ENCODE assay signal across 14 cellular contexts in the genomic region with DNA sequence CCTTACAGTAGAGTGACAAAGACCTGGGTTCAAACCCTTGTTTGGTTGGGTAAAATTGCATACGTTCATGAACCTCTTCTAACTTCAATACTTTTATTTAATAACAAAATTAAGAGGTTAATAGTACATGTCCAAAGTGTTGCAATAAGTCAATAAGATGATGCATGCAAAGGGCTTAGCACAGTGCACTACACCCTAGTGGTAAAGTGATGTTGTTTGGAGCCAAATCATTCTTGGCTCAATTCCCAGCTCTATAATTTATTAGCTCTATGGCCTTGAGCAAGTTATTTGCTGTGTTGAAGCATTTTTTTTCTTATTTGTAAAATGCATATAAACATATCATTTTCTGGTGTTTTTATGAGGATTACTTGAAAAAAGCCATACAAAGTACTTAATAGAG.
DNase-seq lines count a peak whose midpoint lies in the region; ATAC-seq and TF ChIP-seq lines count a peak whose summit lies in the region.
"Had no signal": no experiment of that assay in that cellular context is flagged by ENCODE, and none has a peak within 500 bp of the region (broad histone marks: within the 10 kb centered on the region; RNA-seq: fewer than 3 reads in every experiment).

No MANE protein-coding gene starts in this region.

- no peaks in the 10 kb centered on the region for H3K36me3 Mint-ChIP-seq in CD8-positive, alpha-beta memory T cell
- H3K36me3 Mint-ChIP-seq: CD4-positive, alpha-beta memory T cell had no signal

- H3K27me3 Mint-ChIP-seq in CD8-positive, alpha-beta memory T cell, result no peaks in the 10 kb centered on the region
- H3K27me3 Mint-ChIP-seq: activated CD4-positive, alpha-beta memory T cell treated with anti-CD3 and anti-CD28 coated beads, Interleukin-2, amount 10 ng/mL, durations not matched to agents 7 days and 5 days; activated T-helper 17 cell treated with anti-CD3 and anti-CD28 coated beads, Interleukin-2, amount 50 U/mL, for 72 hours; CD4-positive, alpha-beta memory T cell had no signal

- no peak for TF ChIP-seq CTCF in foreskin fibroblast (IDR thresholded peaks at IDR 0.05; ENCODE audit: low read depth, low read length)

- peak; percentile 35 for DNase-seq in NCI-H345 (lab: John Stamatoyannopoulos, UW)
- no peak for DNase-seq in NCI-H345 treated with DMSO at 0.1 percent for 48 hours (lab: John Stamatoyannopoulos, UW; ENCODE audit: unreplicated experiment)
- peak; percentile 3 for DNase-seq in RPMI8226
- peak; percentile 0 to 18 for DNase-seq in foreskin fibroblast
- DNase-seq in sciatic nerve (ENCODE audit: low spot score), result no peak
- no peak for DNase-seq in NCI-H1436 (lab: John Stamatoyannopoulos, UW)
- DNase-seq in CD8-positive, alpha-beta memory T cell, result no peak
- DNase-seq: activated CD4-positive, alpha-beta memory T cell treated with anti-CD3 and anti-CD28 coated beads, Interleukin-2, amount 10 ng/mL, durations not matched to agents 7 days and 5 days; CD4-positive, alpha-beta memory T cell; islet precursor cell; stimulated activated naive CD4-positive, alpha-beta T cell; upper lobe of left lung had no signal

- H3K4me3 ChIP-seq in foreskin fibroblast (ENCODE audit: low read depth in 1 of 2, low read length in 2 of 2), result no peak overlapping the region
- no peak overlapping the region for H3K4me3 ChIP-seq in CD8-positive, alpha-beta memory T cell (ENCODE audit: low read length)
- H3K4me3 ChIP-seq: upper lobe of left lung had no signal

- H3K9me3 Mint-ChIP-seq in CD8-positive, alpha-beta memory T cell, result peaks cover 11 to 21% (median 11%) of the 10 kb centered on the region in 5 donors

- H3K27ac Mint-ChIP-seq in CD8-positive, alpha-beta memory T cell, result no peak overlapping the region
- H3K27ac Mint-ChIP-seq: activated CD4-positive, alpha-beta memory T cell treated with anti-CD3 and anti-CD28 coated beads, Interleukin-2, amount 10 ng/mL, durations not matched to agents 7 days and 5 days; activated T-helper 17 cell treated with anti-CD3 and anti-CD28 coated beads, Interleukin-2, amount 50 U/mL, for 72 hours; CD4-positive, alpha-beta memory T cell had no signal

- peak; percentile 45 for ATAC-seq in sciatic nerve
- no peak for ATAC-seq in HG02678 (IDR thresholded peaks at IDR 0.05; ENCODE audit: unreplicated experiment)
- ATAC-seq: activated T-helper 17 cell treated with anti-CD3 and anti-CD28 coated beads, Interleukin-2, amount 50 U/mL, for 72 hours had no signal

- H3K9me3 ChIP-seq in CD8-positive, alpha-beta memory T cell (ENCODE audit: low read length), result no peaks in the 10 kb centered on the region

- H3K27me3 ChIP-seq in CD8-positive, alpha-beta memory T cell (ENCODE audit: insufficient read depth, low read length, poor library complexity, severe bottlenecking), result no peaks in the 10 kb centered on the region
- H3K27me3 ChIP-seq: upper lobe of left lung had no signal

- H3K4me3 Mint-ChIP-seq in CD8-positive, alpha-beta memory T cell, result no peak overlapping the region
- H3K4me3 Mint-ChIP-seq: activated CD4-positive, alpha-beta memory T cell treated with anti-CD3 and anti-CD28 coated beads, Interleukin-2, amount 10 ng/mL, durations not matched to agents 7 days and 5 days; activated T-helper 17 cell treated with anti-CD3 and anti-CD28 coated beads, Interleukin-2, amount 50 U/mL, for 72 hours; CD4-positive, alpha-beta memory T cell had no signal

- intact Hi-C loops in sciatic nerve (cut with DNase I), result no loop called here

- no peaks in the 10 kb centered on the region for H3K4me1 ChIP-seq in CD8-positive, alpha-beta memory T cell (ENCODE audit: insufficient read depth, low read length)
- H3K4me1 ChIP-seq: upper lobe of left lung had no signal

- H3K27ac ChIP-seq in CD8-positive, alpha-beta memory T cell (ENCODE audit: low read depth, low read length), result no peak overlapping the region
- H3K27ac ChIP-seq: upper lobe of left lung had no signal

- POLR2A ChIA-PET in CD8-positive, alpha-beta memory T cell (lab: Charles Lee), result no interaction called here

- H3K4me1 Mint-ChIP-seq in CD8-positive, alpha-beta memory T cell, result no peaks in the 10 kb centered on the region
- H3K4me1 Mint-ChIP-seq: activated CD4-positive, alpha-beta memory T cell treated with anti-CD3 and anti-CD28 coated beads, Interleukin-2, amount 10 ng/mL, durations not matched to agents 7 days and 5 days; activated T-helper 17 cell treated with anti-CD3 and anti-CD28 coated beads, Interleukin-2, amount 50 U/mL, for 72 hours; CD4-positive, alpha-beta memory T cell had no signal

- CTCF ChIA-PET in CD8-positive, alpha-beta memory T cell (lab: Charles Lee), result no interaction called here

- no peaks in the 10 kb centered on the region for H3K36me3 ChIP-seq in CD8-positive, alpha-beta memory T cell (ENCODE audit: insufficient read depth, low read length)
- H3K36me3 ChIP-seq: upper lobe of left lung had no signal

Comparison
In these comparisons a context has a peak if more than half of its experiments do, and no peak if none do; other contexts are left out.
1. DNase-seq: peak in NCI-H345 (single experiment), RPMI8226 (single experiment) and foreskin fibroblast (2 of 2); none in NCI-H345 treated with DMSO at 0.1 percent for 48 hours (single experiment), sciatic nerve (single experiment), NCI-H1436 (single experiment) and CD8-positive, alpha-beta memory T cell (0 of 5).